In genomic region chr17:82021728-82022309, GRCh38 we compare ENCODE assay signal across 8 cellular contexts. TPM values are rescaled to one million over a fixed set of nuclear protein-coding genes. Genes with fewer than 3 reads are reported as not detected.
DNase-seq lines count a peak whose midpoint lies in the region; ATAC-seq and TF ChIP-seq lines count a peak whose summit lies in the region.

No MANE protein-coding gene starts in this region.

- no peak for ATAC-seq in naive thymus-derived CD4-positive, alpha-beta T cell
- ATAC-seq in HG02884 (IDR thresholded peaks at IDR 0.05; ENCODE audit: unreplicated experiment), result no peak

- H3K79me2 ChIP-seq in KMS-11 (ENCODE audit: insufficient read depth, low read depth), result peaks cover 6% of the 10 kb centered on the region; the same call in 1 of the 2 replicates

- H3K4me2 ChIP-seq in KMS-11, result peak overlapping the region; percentile 56

- H2AFZ ChIP-seq in KMS-11 (ENCODE audit: low read depth), result peak overlapping the region; percentile 80; the same call in 1 of the 2 replicates

- no peak for TF ChIP-seq POLR2A in breast epithelium (IDR thresholded peaks at IDR 0.05)

- H3K4me3 Mint-ChIP-seq in CD14-positive monocyte, result peak overlapping the region; percentile 80 to 82
- peak overlapping the region; percentile 80 to 91 (median 84) for H3K4me3 Mint-ChIP-seq in naive thymus-derived CD4-positive, alpha-beta T cell

- no peaks in the 10 kb centered on the region for H3K9me3 ChIP-seq in breast epithelium
- H3K9me3 ChIP-seq in naive thymus-derived CD4-positive, alpha-beta T cell (ENCODE audit: control insufficient read depth in 2 of 3, low read length in 3 of 3), result no peaks in the 10 kb centered on the region

- peak overlapping the region; percentile 75 for H3K9ac ChIP-seq in KMS-11

- no peak for TF ChIP-seq CTCF in CD14-positive monocyte (IDR thresholded peaks at IDR 0.05)
- TF ChIP-seq CTCF in KMS-11 (conservative IDR thresholded peaks at IDR 0.05; ENCODE audit: low read depth, low read length), result no peak
- TF ChIP-seq CTCF in breast epithelium (IDR thresholded peaks at IDR 0.05), result no peak

- no peaks in the 10 kb centered on the region for H3K9me3 Mint-ChIP-seq in CD14-positive monocyte
- no peaks in the 10 kb centered on the region for H3K9me3 Mint-ChIP-seq in naive thymus-derived CD4-positive, alpha-beta T cell

- H3K36me3 ChIP-seq in KMS-11 (ENCODE audit: insufficient read depth), result no peaks in the 10 kb centered on the region
- H3K36me3 ChIP-seq in breast epithelium, result no peaks in the 10 kb centered on the region
- H3K36me3 ChIP-seq in naive thymus-derived CD4-positive, alpha-beta T cell (ENCODE audit: control insufficient read depth in 2 of 3, insufficient read depth in 3 of 3, low read length in 3 of 3), result peaks cover 0 to 25% (median 0%) of the 10 kb centered on the region in 3 experiments

- H3K27me3 Mint-ChIP-seq in CD14-positive monocyte (ENCODE audit: low read depth in 3 of 3), result peaks cover 0 to 1% (median 0%) of the 10 kb centered on the region in 3 donors
- H3K27me3 Mint-ChIP-seq in naive thymus-derived CD4-positive, alpha-beta T cell, result no peaks in the 10 kb centered on the region

- CTCF ChIA-PET in naive thymus-derived CD4-positive, alpha-beta T cell (lab: Charles Lee), result interaction anchor here (1.2 to 6.1 kb wide), 6 partner anchors 39 to 68 kb away, joined by 3 to 122 read pairs (median 8); partner anchors contain the start of gene NOTUM

- H3K27me3 ChIP-seq in KMS-11 (ENCODE audit: insufficient read depth, low read depth), result no peaks in the 10 kb centered on the region
- H3K27me3 ChIP-seq in breast epithelium, result no peaks in the 10 kb centered on the region
- no peaks in the 10 kb centered on the region for H3K27me3 ChIP-seq in naive thymus-derived CD4-positive, alpha-beta T cell (ENCODE audit: control insufficient read depth in 2 of 2, insufficient read depth in 2 of 2, low read length in 2 of 2)

- peaks cover 6% of the 10 kb centered on the region for H3K4me1 ChIP-seq in KMS-11 (ENCODE audit: low read depth, poor library complexity, severe bottlenecking)
- peaks cover 6 to 22% of the 10 kb centered on the region in 2 donors for H3K4me1 ChIP-seq in breast epithelium
- peaks cover 16 to 29% of the 10 kb centered on the region in 2 donors for H3K4me1 ChIP-seq in naive thymus-derived CD4-positive, alpha-beta T cell (ENCODE audit: control insufficient read depth in 2 of 2, insufficient read depth in 2 of 2, low read length in 2 of 2)

- intact Hi-C loops in CD14-positive monocyte (cut with micrococcal nuclease) (loop anchor here (1.0 to 10.0 kb wide), 4 partner anchors 45 to 303 kb away; partner anchors contain the start of gene ASPSCR1 (in 1 of the 2)), breast epithelium (cut with DNase I; ENCODE audit: low total_unique reads) (loop anchor here (2.0 kb wide), 1 partner anchor 59 kb away; no protein-coding TSS in a partner anchor)
- intact Hi-C loops in naive thymus-derived CD4-positive, alpha-beta T cell (cut with micrococcal nuclease), result loop anchor here (1.0 to 5.0 kb wide), 8 partner anchors 53 to 731 kb away; partner anchors contain the start of genes MCRIP1 (in 2 of the 2), ALYREF (in 1 of the 2), ANAPC11 (in 1 of the 2) and HEXD (in 1 of the 2)

- no peaks in the 10 kb centered on the region for H4K20me1 ChIP-seq in KMS-11 (ENCODE audit: insufficient read depth)

- DNase-seq in CD14-positive monocyte (ENCODE audit: low spot score) (no peak), breast epithelium (ENCODE audit: low spot score in 2 of 2) (no peak), dedifferentiated amniotic fluid mesenchymal stem cell (ENCODE audit: extremely low spot score) (no peak), NCI-H2227 treated with DMSO at 0.1 percent for 48 hours (lab: John Stamatoyannopoulos, UW) (no peak), superior temporal gyrus (ENCODE audit: extremely low spot score) (no peak)
- DNase-seq in naive thymus-derived CD4-positive, alpha-beta T cell, result no peak

- peak overlapping the region in 4 of 7 donors; percentile 22 to 75 (median 68) for H3K27ac Mint-ChIP-seq in CD14-positive monocyte
- H3K27ac Mint-ChIP-seq in naive thymus-derived CD4-positive, alpha-beta T cell, result peak overlapping the region in 5 of 9 donors; percentile 64 to 78 (median 72)

- H3K27ac ChIP-seq in KMS-11 (peak overlapping the region; percentile 26; the same call in 1 of the 2 replicates), breast epithelium (peak overlapping the region; percentile 54 to 78)
- peak overlapping the region; percentile 65 for H3K27ac ChIP-seq in naive thymus-derived CD4-positive, alpha-beta T cell (ENCODE audit: low read depth, low read length)

- H3K4me3 ChIP-seq in KMS-11 (IDR thresholded peaks at IDR 0.05; ENCODE audit: insufficient read depth, low read depth, low read length), result no peak overlapping the region
- peak overlapping the region; percentile 85 to 90 (median 88) for H3K4me3 ChIP-seq in breast epithelium
- peak overlapping the region; percentile 71 for H3K4me3 ChIP-seq in naive thymus-derived CD4-positive, alpha-beta T cell (ENCODE audit: low read length)

- peaks cover 31% of the 10 kb centered on the region for H3K4me1 Mint-ChIP-seq in CD14-positive monocyte
- peaks cover 0 to 28% (median 22%) of the 10 kb centered on the region in 7 donors for H3K4me1 Mint-ChIP-seq in naive thymus-derived CD4-positive, alpha-beta T cell

- POLR2A ChIA-PET in naive thymus-derived CD4-positive, alpha-beta T cell (lab: Charles Lee), result interaction anchor here (0.9 to 4.6 kb wide), 8 partner anchors 16 to 95 kb away, joined by 3 to 29 read pairs (median 6); partner anchors contain the start of genes DCXR, DUS1L and NOTUM

- H3K36me3 Mint-ChIP-seq in CD14-positive monocyte, result peaks cover 10 to 28% of the 10 kb centered on the region in 2 donors
- H3K36me3 Mint-ChIP-seq in naive thymus-derived CD4-positive, alpha-beta T cell, result peaks cover 0 to 2% (median 0%) of the 10 kb centered on the region in 5 donors

RNA-seq across cellular contexts. Expression of gene CENPX, which starts 0.9 kb away (rescaled TPM):
- 10 to 100 TPM; 47.7 to 57.0 TPM for polyA plus RNA-seq in CD14-positive monocyte
- total RNA-seq in breast epithelium, result 10 to 100 TPM; 79.5 to 94.7 (median 92.5) TPM
- total RNA-seq in naive thymus-derived CD4-positive, alpha-beta T cell, result 10 to 100 TPM; 25.5 to 71.8 (median 31.8) TPM
- 10 to 100 TPM; 62.3 to 72.7 TPM for polyA plus RNA-seq in naive thymus-derived CD4-positive, alpha-beta T cell

RNA-seq across cellular contexts. Expression of gene LRRC45, which starts 1.3 kb away (rescaled TPM):
- polyA plus RNA-seq in CD14-positive monocyte, result 1 to 10 TPM; 2.6 to 3.4 TPM
- 10 to 100 TPM in 2 of 3 donors, 1 to 10 TPM in 1; 8.0 to 18.7 (median 14.7) TPM for total RNA-seq in breast epithelium
- 10 to 100 TPM in 4 of 5 experiments, 1 to 10 TPM in 1; 9.2 to 39.1 (median 15.0) TPM for total RNA-seq in naive thymus-derived CD4-positive, alpha-beta T cell
- polyA plus RNA-seq in naive thymus-derived CD4-positive, alpha-beta T cell, result 1 to 10 TPM; 4.1 to 6.3 TPM

RNA-seq across cellular contexts. Expression of gene RAC3, which starts 9.7 kb away (rescaled TPM):
- polyA plus RNA-seq in CD14-positive monocyte, result not detected
- total RNA-seq in breast epithelium, result 10 to 100 TPM in 2 of 3 donors, 1 to 10 TPM in 1; 7.6 to 23.0 (median 16.1) TPM
- 1 to 10 TPM; 1.3 to 8.5 (median 2.1) TPM for total RNA-seq in naive thymus-derived CD4-positive, alpha-beta T cell
- not detected for polyA plus RNA-seq in naive thymus-derived CD4-positive, alpha-beta T cell

RNA-seq across cellular contexts. Expression of gene DCXR, which starts 15.7 kb away (rescaled TPM):
- 10 to 100 TPM; 88.8 to 90.3 TPM for polyA plus RNA-seq in CD14-positive monocyte
- 100 to 1,000 TPM; 202 to 484 (median 228) TPM for total RNA-seq in breast epithelium
- 100 to 1,000 TPM in 1 of 5 experiments, 10 to 100 TPM in 4; 63.0 to 130 (median 83.6) TPM for total RNA-seq in naive thymus-derived CD4-positive, alpha-beta T cell
- 100 to 1,000 TPM; 164 to 228 TPM for polyA plus RNA-seq in naive thymus-derived CD4-positive, alpha-beta T cell

RNA-seq across cellular contexts. Expression of gene RFNG, which starts 29.8 kb away (rescaled TPM):
- 1 to 10 TPM; 1.5 to 4.1 TPM for polyA plus RNA-seq in CD14-positive monocyte
- total RNA-seq in breast epithelium, result 10 to 100 TPM; 30.5 to 49.4 (median 31.8) TPM
- total RNA-seq in naive thymus-derived CD4-positive, alpha-beta T cell, result 10 to 100 TPM; 25.0 to 45.5 (median 31.5) TPM
- 1 to 10 TPM; 4.2 to 6.7 TPM for polyA plus RNA-seq in naive thymus-derived CD4-positive, alpha-beta T cell
